Comparison of ENCODE assay signal across 10 cellular contexts in the genomic region with DNA sequence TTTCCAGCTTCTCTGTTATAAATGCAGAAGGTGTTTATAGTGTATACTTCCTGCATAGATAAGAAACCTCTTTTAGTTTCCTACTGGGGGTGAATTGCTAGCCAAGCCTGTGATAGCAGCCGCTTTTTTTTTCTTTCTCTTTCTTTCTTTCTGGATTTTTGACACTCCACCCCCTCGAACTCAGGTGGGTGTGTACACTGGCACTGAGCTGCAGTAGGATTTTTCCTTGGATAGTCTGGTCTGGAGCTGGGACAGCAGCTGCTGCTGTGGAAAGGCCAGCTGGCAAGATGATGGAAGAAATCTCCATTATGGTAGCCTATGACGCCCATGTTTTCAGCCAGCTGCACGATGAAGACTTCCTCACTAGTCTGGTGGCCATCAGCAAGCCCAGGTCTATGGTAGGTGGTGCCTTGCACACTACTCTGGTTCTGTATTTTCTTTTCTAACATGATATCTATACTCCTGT.
DNase-seq lines count a peak whose midpoint lies in the region; ATAC-seq, FAIRE-seq and TF ChIP-seq lines count a peak whose summit lies in the region.
"Had no signal": no experiment of that assay in that cellular context is flagged by ENCODE, and none has a peak within 500 bp of the region (broad histone marks: within the 10 kb centered on the region; RNA-seq: fewer than 3 reads in every experiment).

No MANE protein-coding gene starts in this region.

- peak; percentile 18 for FAIRE-seq in GM19239 (lab: Jason Lieb, UNC)

- peaks cover 5% of the 10 kb centered on the region for H3K36me3 Mint-ChIP-seq in central memory CD8-positive, alpha-beta T cell (ENCODE audit: insufficient read depth)
- no peaks in the 10 kb centered on the region for H3K36me3 Mint-ChIP-seq in activated CD8-positive, alpha-beta T cell treated with anti-CD3 and anti-CD28 coated beads for 36 hours (ENCODE audit: low read depth)

- no peak for TF ChIP-seq CTCF in activated CD8-positive, alpha-beta T cell treated with anti-CD3 and anti-CD28 coated beads for 36 hours (IDR thresholded peaks at IDR 0.05)

- DNase-seq in GM19239 (ENCODE audit: insufficient read length, low spot score) (no peak), NCI-H2081 treated with DMSO at 0.1 percent for 48 hours (lab: John Stamatoyannopoulos, UW) (peak; percentile 31), occipital lobe (lab: John Stamatoyannopoulos, UW) (peak; percentile 56), GF-D8 (lab: John Stamatoyannopoulos, UW) (no peak)
- no peak for DNase-seq in central memory CD8-positive, alpha-beta T cell (ENCODE audit: low spot score in 2 of 2)
- no peak for DNase-seq in activated CD8-positive, alpha-beta T cell treated with anti-CD3 and anti-CD28 coated beads for 36 hours
- DNase-seq: brain microvascular endothelial cell, NCI-H1048, right lobe of liver had no signal

- no peak for ATAC-seq in central memory CD8-positive, alpha-beta T cell (replicated peaks; ENCODE audit: extremely low read depth, poor library complexity, severe bottlenecking)
- ATAC-seq in GM21717 (IDR thresholded peaks at IDR 0.05; ENCODE audit: unreplicated experiment), result no peak
- no peak for ATAC-seq in activated CD8-positive, alpha-beta T cell treated with anti-CD3 and anti-CD28 coated beads for 36 hours
- ATAC-seq: right lobe of liver had no signal

- POLR2A ChIA-PET in activated CD8-positive, alpha-beta T cell treated with anti-CD3 and anti-CD28 coated beads for 36 hours (lab: Charles Lee), result interaction anchor here (2.2 kb wide), 1 partner anchor 78 kb away, joined by 8 read pairs; no protein-coding TSS in a partner anchor

- intact Hi-C loops in activated CD8-positive, alpha-beta T cell treated with anti-CD3 and anti-CD28 coated beads for 36 hours (cut with micrococcal nuclease), result no loop called here

- no peaks in the 10 kb centered on the region for H3K27me3 Mint-ChIP-seq in central memory CD8-positive, alpha-beta T cell
- H3K27me3 Mint-ChIP-seq in activated CD8-positive, alpha-beta T cell treated with anti-CD3 and anti-CD28 coated beads for 36 hours, result no peaks in the 10 kb centered on the region

- peaks cover 5% of the 10 kb centered on the region for H3K4me1 Mint-ChIP-seq in central memory CD8-positive, alpha-beta T cell
- peaks cover 9% of the 10 kb centered on the region for H3K4me1 Mint-ChIP-seq in activated CD8-positive, alpha-beta T cell treated with anti-CD3 and anti-CD28 coated beads for 36 hours (ENCODE audit: low read depth)

- no peak overlapping the region for H3K27ac Mint-ChIP-seq in central memory CD8-positive, alpha-beta T cell (ENCODE audit: low read depth)
- no peak overlapping the region for H3K27ac Mint-ChIP-seq in activated CD8-positive, alpha-beta T cell treated with anti-CD3 and anti-CD28 coated beads for 36 hours

- H3K9me3 Mint-ChIP-seq in central memory CD8-positive, alpha-beta T cell, result no peaks in the 10 kb centered on the region
- H3K9me3 Mint-ChIP-seq in activated CD8-positive, alpha-beta T cell treated with anti-CD3 and anti-CD28 coated beads for 36 hours, result no peaks in the 10 kb centered on the region

- CTCF ChIA-PET in activated CD8-positive, alpha-beta T cell treated with anti-CD3 and anti-CD28 coated beads for 36 hours (lab: Charles Lee), result interaction anchor here (0.7 kb wide), 1 partner anchor 853 kb away, joined by 4 read pairs; no protein-coding TSS in a partner anchor

- H3K4me3 Mint-ChIP-seq in central memory CD8-positive, alpha-beta T cell, result peak overlapping the region; percentile 36
- no peak overlapping the region for H3K4me3 Mint-ChIP-seq in activated CD8-positive, alpha-beta T cell treated with anti-CD3 and anti-CD28 coated beads for 36 hours

Comparison
In these comparisons a context has a peak if more than half of its experiments do, and no peak if none do; other contexts are left out.
1. DNase-seq: peak in NCI-H2081 treated with DMSO at 0.1 percent for 48 hours (single experiment) and occipital lobe (single experiment); none in GM19239 (single experiment), central memory CD8-positive, alpha-beta T cell (0 of 2), GF-D8 (single experiment) and activated CD8-positive, alpha-beta T cell treated with anti-CD3 and anti-CD28 coated beads for 36 hours (single experiment).